Comparison of ENCODE assay signal across 26 cellular contexts in the genomic region with DNA sequence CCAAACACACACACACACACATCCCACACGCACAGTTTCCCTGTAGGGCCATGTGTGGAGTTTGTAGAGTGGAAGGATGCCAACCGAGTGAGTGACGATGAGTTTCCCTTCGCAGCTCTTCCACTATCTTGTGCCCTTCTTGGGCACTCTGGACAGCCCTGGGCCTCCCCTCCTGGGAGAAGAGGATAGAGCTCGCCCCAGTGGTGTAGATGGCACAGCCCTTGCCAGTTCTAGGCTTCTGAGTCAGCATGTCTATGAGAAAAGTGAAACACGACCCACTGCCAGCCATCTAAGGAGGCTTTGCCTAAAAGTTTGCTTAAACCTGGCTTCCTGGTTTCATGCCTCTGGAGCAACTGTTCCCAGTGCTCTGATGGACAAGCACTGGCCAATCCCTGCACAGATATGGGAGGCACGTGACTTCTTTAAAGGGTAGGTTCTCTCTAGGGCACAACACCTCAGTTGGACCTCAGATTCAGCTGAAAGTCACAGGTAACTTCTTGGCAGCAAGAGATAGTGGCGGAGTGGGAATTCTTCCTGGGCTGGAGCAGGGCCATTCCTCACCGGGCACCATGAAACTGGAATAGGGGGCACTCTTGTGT.
"Had no signal": no experiment of that assay in that cellular context is flagged by ENCODE, and none has a peak within 500 bp of the region (broad histone marks: within the 10 kb centered on the region; RNA-seq: fewer than 3 reads in every experiment).

No MANE protein-coding gene starts in this region.

- H3K27ac Mint-ChIP-seq: activated CD4-positive, alpha-beta T cell treated with anti-CD3 and anti-CD28 coated beads, Interleukin-2, amount 10 ng/mL, durations not matched to agents 24 days and 14 days; activated CD8-positive, alpha-beta memory T cell treated with anti-CD3 and anti-CD28 coated beads, Interleukin-2, amount 10 ng/mL, durations not matched to agents 7 days and 5 days; activated naive CD4-positive, alpha-beta T cell treated with anti-CD3 and anti-CD28 coated beads for 36 hours; activated naive CD8-positive, alpha-beta T cell; brain; T-helper 17 cell; WTC11 had no signal

- H3K27ac ChIP-seq: RWPE1 had no signal

- H3K4me3 Mint-ChIP-seq: activated CD4-positive, alpha-beta T cell treated with anti-CD3 and anti-CD28 coated beads, Interleukin-2, amount 10 ng/mL, durations not matched to agents 24 days and 14 days; activated CD8-positive, alpha-beta memory T cell treated with anti-CD3 and anti-CD28 coated beads, Interleukin-2, amount 10 ng/mL, durations not matched to agents 7 days and 5 days; activated naive CD4-positive, alpha-beta T cell treated with anti-CD3 and anti-CD28 coated beads for 36 hours; activated naive CD8-positive, alpha-beta T cell; activated T-cell treated with anti-CD3 and anti-CD28 coated beads, Interleukin-2, amount 50 U/mL, for 4 hours; brain; T-helper 17 cell; WTC11 had no signal

- H3K36me3 Mint-ChIP-seq: activated CD8-positive, alpha-beta memory T cell treated with anti-CD3 and anti-CD28 coated beads, Interleukin-2, amount 10 ng/mL, durations not matched to agents 7 days and 5 days; activated naive CD8-positive, alpha-beta T cell; brain; WTC11 had no signal

- H3K4me1 Mint-ChIP-seq: activated CD4-positive, alpha-beta T cell treated with anti-CD3 and anti-CD28 coated beads, Interleukin-2, amount 10 ng/mL, durations not matched to agents 24 days and 14 days; activated CD8-positive, alpha-beta memory T cell treated with anti-CD3 and anti-CD28 coated beads, Interleukin-2, amount 10 ng/mL, durations not matched to agents 7 days and 5 days; WTC11 had no signal

- ATAC-seq: activated CD8-positive, alpha-beta memory T cell treated with anti-CD3 and anti-CD28 coated beads, Interleukin-2, amount 10 ng/mL, durations not matched to agents 7 days and 5 days; activated T-cell treated with anti-CD3 and anti-CD28 coated beads, Interleukin-2, amount 50 U/mL, for 4 hours; Panc1; T-helper 17 cell; WTC11 had no signal

- DNase-seq: activated CD4-positive, alpha-beta T cell treated with anti-CD3 and anti-CD28 coated beads for 1 hour; activated CD4-positive, alpha-beta T cell treated with anti-CD3 and anti-CD28 coated beads, Interleukin-2, amount 10 ng/mL, durations not matched to agents 24 days and 14 days; activated CD4-positive, alpha-beta T cell treated with anti-CD3 and anti-CD28 coated beads, Interleukin-2, amount 50 U/mL, for 48 hours; activated CD8-positive, alpha-beta memory T cell treated with anti-CD3 and anti-CD28 coated beads, Interleukin-2, amount 10 ng/mL, durations not matched to agents 7 days and 5 days; activated effector memory CD4-positive, alpha-beta T cell treated with anti-CD3 and anti-CD28 coated beads, Interleukin-2, amount 50 U/mL, for 16 hours; activated naive CD4-positive, alpha-beta T cell treated with anti-CD3 and anti-CD28 coated beads for 36 hours; activated T-cell treated with anti-CD3 and anti-CD28 coated beads, Interleukin-2, amount 50 U/mL, for 4 hours; amygdala; caudate nucleus; KG1; MM.1S; NCI-H1105; NCI-H1436; NCI-H1694 treated with DMSO at 0.1 percent for 48 hours; NCI-H2171 treated with DMSO at 0.1 percent for 48 hours; NCI-H510A treated with DMSO at 0.1 percent for 48 hours; NK-92 treated with Interleukin-12 subunit alpha and Interleukin-12 subunit beta, amount 100 ng/mL, for 24 hours; OCI-M1; SHP77 treated with DMSO at 0.1 percent for 48 hours; T-helper 17 cell; T-helper 9 cell had no signal

- H3K9me3 Mint-ChIP-seq: activated CD4-positive, alpha-beta T cell treated with anti-CD3 and anti-CD28 coated beads, Interleukin-2, amount 10 ng/mL, durations not matched to agents 24 days and 14 days; activated naive CD4-positive, alpha-beta T cell treated with anti-CD3 and anti-CD28 coated beads for 36 hours; activated T-cell treated with anti-CD3 and anti-CD28 coated beads, Interleukin-2, amount 50 U/mL, for 4 hours had no signal
